Comparison of ENCODE assay signal across 8 cellular contexts in genomic region chr2:87075796-87076252, GRCh38. TPM values are rescaled to one million over a fixed set of nuclear protein-coding genes. Genes with fewer than 3 reads are reported as not detected.
DNase-seq lines count a peak whose midpoint lies in the region; ATAC-seq and TF ChIP-seq lines count a peak whose summit lies in the region.
"Not testable (repeated sequence)": the region's sequence is repeated elsewhere in the genome, so short reads cannot be mapped to it uniquely, and the experiment has no call there.

No MANE protein-coding gene starts in this region.

- not testable (repeated sequence) for H3K27me3 Mint-ChIP-seq in activated naive CD4-positive, alpha-beta T cell treated with anti-CD3 and anti-CD28 coated beads, Interleukin-2, amount 10 ng/mL, durations not matched to agents 7 days and 5 days

- H3K4me3 ChIP-seq in BLaER1 treated with 17β-estradiol and CSF1 and Interleukin-3, amounts not matched to agents 10 nM and 100 nM, result peak overlapping the region; percentile 72 to 82 (median 78)
- peak overlapping the region; percentile 81 for H3K4me3 ChIP-seq in SK-N-MC
- peak overlapping the region; percentile 66 for H3K4me3 ChIP-seq in fibroblast of the aortic adventitia (ENCODE audit: low read depth, low read length)
- peak overlapping the region; percentile 67 to 69 for H3K4me3 ChIP-seq in mucosa of rectum (ENCODE audit: low read length in 2 of 2)

- peak overlapping the region; percentile 93 for H3K27ac Mint-ChIP-seq in activated naive CD4-positive, alpha-beta T cell treated with anti-CD3 and anti-CD28 coated beads, Interleukin-2, amount 10 ng/mL, durations not matched to agents 7 days and 5 days

- not testable (repeated sequence) for H3K9me3 ChIP-seq in BLaER1 treated with 17β-estradiol and CSF1 and Interleukin-3, amounts not matched to agents 10 nM and 100 nM (replicated peaks in 1 of 11); SK-N-MC (ENCODE audit: low read depth, low read length); mucosa of rectum (ENCODE audit: control insufficient read depth in 2 of 2, low read length in 2 of 2)

- H3K36me3 Mint-ChIP-seq in activated naive CD4-positive, alpha-beta T cell treated with anti-CD3 and anti-CD28 coated beads, Interleukin-2, amount 10 ng/mL, durations not matched to agents 7 days and 5 days, result not testable (repeated sequence)

- H3K27ac ChIP-seq in BLaER1 treated with 17β-estradiol and CSF1 and Interleukin-3, amounts not matched to agents 10 nM and 100 nM, result peak overlapping the region; percentile 89 to 93 (median 91)
- H3K27ac ChIP-seq in SK-N-MC, result peak overlapping the region; percentile 75; the same call in 1 of the 2 replicates
- peak overlapping the region; percentile 78 to 79 for H3K27ac ChIP-seq in mucosa of rectum (ENCODE audit: low read depth in 2 of 2, low read length in 2 of 2)

- H3K4me3 Mint-ChIP-seq in activated naive CD4-positive, alpha-beta T cell treated with anti-CD3 and anti-CD28 coated beads, Interleukin-2, amount 10 ng/mL, durations not matched to agents 7 days and 5 days, result peak overlapping the region; percentile 77

- not testable (repeated sequence) for H3K36me3 ChIP-seq in BLaER1 treated with 17β-estradiol and CSF1 and Interleukin-3, amounts not matched to agents 10 nM and 100 nM; SK-N-MC (ENCODE audit: insufficient read depth, low read length); mucosa of rectum (ENCODE audit: control insufficient read depth in 2 of 2, insufficient read depth in 2 of 2, low read length in 2 of 2)

- H3K9ac ChIP-seq in BLaER1 treated with 17β-estradiol and CSF1 and Interleukin-3, amounts not matched to agents 10 nM and 100 nM, result peak overlapping the region; percentile 86 to 94 (median 90)
- peak overlapping the region; percentile 55 for H3K9ac ChIP-seq in SK-N-MC (ENCODE audit: insufficient read length)
- peak overlapping the region; percentile 41 to 68 for H3K9ac ChIP-seq in mucosa of rectum (ENCODE audit: low read depth in 1 of 2, low read length in 2 of 2)

- peak overlapping the region in 9 of 11 experiments; percentile 7 to 79 (median 37); a peak in 8 of 22 replicates for H3K4me2 ChIP-seq in BLaER1 treated with 17β-estradiol and CSF1 and Interleukin-3, amounts not matched to agents 10 nM and 100 nM

- CTCF ChIA-PET in activated naive CD4-positive, alpha-beta T cell treated with anti-CD3 and anti-CD28 coated beads, Interleukin-2, amount 10 ng/mL, durations not matched to agents 7 days and 5 days (lab: Charles Lee), result not testable (repeated sequence)

- DNase-seq in SK-N-MC (ENCODE audit: low read depth, low spot score), result not testable (repeated sequence)
- peak; percentile 68 for DNase-seq in activated naive CD4-positive, alpha-beta T cell treated with anti-CD3 and anti-CD28 coated beads, Interleukin-2, amount 10 ng/mL, durations not matched to agents 7 days and 5 days
- DNase-seq in fibroblast of the aortic adventitia (ENCODE audit: low read depth), result peak; percentile 40
- DNase-seq in stimulated activated CD4-positive, alpha-beta T cell treated with anti-CD3 and anti-CD28 coated beads, TNF-alpha, amount 100 ng/mL, for 4 hours (ENCODE audit: low read depth in 3 of 3), result peak in 2 of 3 experiments; percentile 35 to 41

- ATAC-seq in GM19463 (IDR thresholded peaks at IDR 0.05; ENCODE audit: unreplicated experiment) (peak; percentile 28), HG03139 (IDR thresholded peaks at IDR 0.05; ENCODE audit: unreplicated experiment) (peak; percentile 34)

- TF ChIP-seq CTCF in fibroblast of the aortic adventitia (IDR thresholded peaks at IDR 0.05; ENCODE audit: insufficient read depth, low read length), result not testable (repeated sequence)

- H3K9me3 Mint-ChIP-seq in activated naive CD4-positive, alpha-beta T cell treated with anti-CD3 and anti-CD28 coated beads, Interleukin-2, amount 10 ng/mL, durations not matched to agents 7 days and 5 days, result not testable (repeated sequence)

- H4K20me1 ChIP-seq in BLaER1 treated with 17β-estradiol and CSF1 and Interleukin-3, amounts not matched to agents 10 nM and 100 nM, result peaks cover 0 to 20% (median 5%) of the 10 kb centered on the region in 11 experiments; a peak in 14 of 22 replicates

- not testable (repeated sequence) for H3K4me1 ChIP-seq in BLaER1 treated with 17β-estradiol and CSF1 and Interleukin-3, amounts not matched to agents 10 nM and 100 nM; mucosa of rectum (ENCODE audit: control insufficient read depth in 2 of 2, insufficient read depth in 2 of 2, low read length in 2 of 2)

- H3K4me1 Mint-ChIP-seq in activated naive CD4-positive, alpha-beta T cell treated with anti-CD3 and anti-CD28 coated beads, Interleukin-2, amount 10 ng/mL, durations not matched to agents 7 days and 5 days, result not testable (repeated sequence)

- H3K27me3 ChIP-seq in BLaER1 treated with 17β-estradiol and CSF1 and Interleukin-3, amounts not matched to agents 10 nM and 100 nM; mucosa of rectum (ENCODE audit: control insufficient read depth in 2 of 2, insufficient read depth in 2 of 2, low read length in 2 of 2): not testable (repeated sequence)

RNA-seq across cellular contexts. Expression of gene PLGLB1, which starts 54.2 kb away (rescaled TPM):
- total RNA-seq in fibroblast of the aortic adventitia (ENCODE audit: low replicate concordance), result 1.5 and 4.9 TPM in 2 replicates
